In genomic region chr3:60142009-60142408, GRCh38 we compare ENCODE assay signal across 23 cellular contexts.
"Had no signal": no experiment of that assay in that cellular context is flagged by ENCODE, and none has a peak within 500 bp of the region (broad histone marks: within the 10 kb centered on the region; RNA-seq: fewer than 3 reads in every experiment).

No MANE protein-coding gene starts in this region.

- H3K36me3 Mint-ChIP-seq: activated naive CD8-positive, alpha-beta T cell treated with anti-CD3 and anti-CD28 coated beads for 36 hours; natural killer cell treated with Interleukin-12 subunit alpha and Interleukin-12 subunit beta and Interleukin-15 and Interleukin-18, amount 100 ng/mL, for 72 hours; type B pancreatic cell had no signal

- H3K36me3 ChIP-seq: gastroesophageal sphincter, heart left ventricle, spleen, thoracic aorta had no signal

- H3K4me3 Mint-ChIP-seq: activated naive CD8-positive, alpha-beta T cell treated with anti-CD3 and anti-CD28 coated beads for 36 hours; activated T-cell treated with anti-CD3 and anti-CD28 coated beads, Interleukin-2, amount 50 U/mL, for 4 hours; natural killer cell treated with Interleukin-12 subunit alpha and Interleukin-12 subunit beta and Interleukin-15 and Interleukin-18, amount 100 ng/mL, for 72 hours; T-helper 1 cell treated with Interleukin-12 subunit alpha and Interleukin-12 subunit beta and Interleukin-4 antibody, amounts not matched to agents 30 μg/mL and 1 μg/mL, for 36 hours; type B pancreatic cell had no signal

- H3K27ac Mint-ChIP-seq: activated naive CD8-positive, alpha-beta T cell treated with anti-CD3 and anti-CD28 coated beads for 36 hours; natural killer cell treated with Interleukin-12 subunit alpha and Interleukin-12 subunit beta and Interleukin-15 and Interleukin-18, amount 100 ng/mL, for 72 hours; progenitor cell of endocrine pancreas; T-helper 1 cell treated with Interleukin-12 subunit alpha and Interleukin-12 subunit beta and Interleukin-4 antibody, amounts not matched to agents 30 μg/mL and 1 μg/mL, for 36 hours; type B pancreatic cell had no signal

- ATAC-seq: activated T-cell treated with anti-CD3 and anti-CD28 coated beads, Interleukin-2, amount 50 U/mL, for 4 hours; gastroesophageal sphincter; left colon; natural killer cell treated with Interleukin-12 subunit alpha and Interleukin-12 subunit beta and Interleukin-15 and Interleukin-18, amount 100 ng/mL, for 72 hours had no signal

- H3K27ac ChIP-seq: gastroesophageal sphincter, heart left ventricle, spleen, thoracic aorta had no signal

- H3K4me1 ChIP-seq: gastroesophageal sphincter, spleen had no signal

- H3K9me3 Mint-ChIP-seq: activated naive CD8-positive, alpha-beta T cell treated with anti-CD3 and anti-CD28 coated beads for 36 hours; activated T-cell treated with anti-CD3 and anti-CD28 coated beads, Interleukin-2, amount 50 U/mL, for 4 hours; natural killer cell treated with Interleukin-12 subunit alpha and Interleukin-12 subunit beta and Interleukin-15 and Interleukin-18, amount 100 ng/mL, for 72 hours; T-helper 1 cell treated with Interleukin-12 subunit alpha and Interleukin-12 subunit beta and Interleukin-4 antibody, amounts not matched to agents 30 μg/mL and 1 μg/mL, for 36 hours; type B pancreatic cell had no signal

- H3K27me3 Mint-ChIP-seq: activated naive CD8-positive, alpha-beta T cell treated with anti-CD3 and anti-CD28 coated beads for 36 hours; natural killer cell treated with Interleukin-12 subunit alpha and Interleukin-12 subunit beta and Interleukin-15 and Interleukin-18, amount 100 ng/mL, for 72 hours; progenitor cell of endocrine pancreas; type B pancreatic cell had no signal

- H3K27me3 ChIP-seq: gastroesophageal sphincter, heart left ventricle, spleen had no signal

- H3K4me3 ChIP-seq: gastroesophageal sphincter, heart left ventricle, spleen, thoracic aorta had no signal

- DNase-seq: activated CD4-positive, alpha-beta T cell treated with anti-CD3 and anti-CD28 coated beads for 4 hours; activated CD4-positive, alpha-beta T cell treated with anti-CD3 and anti-CD28 coated beads, Interleukin-2, amount 50 U/mL, for 48 hours; activated CD4-positive, CD25-positive, alpha-beta regulatory T cell; activated CD8-positive, alpha-beta memory T cell treated with anti-CD3 and anti-CD28 coated beads, Interleukin-2, amount 50 U/mL, for 48 hours; activated naive CD4-positive, alpha-beta T cell treated with Interleukin-2 at 50 U/mL for 16 hours; activated naive CD8-positive, alpha-beta T cell treated with anti-CD3 and anti-CD28 coated beads for 36 hours; activated T-cell treated with anti-CD3 and anti-CD28 coated beads, Interleukin-2, amount 50 U/mL, for 4 hours; effector CD4-positive, alpha-beta T cell; heart left ventricle; islet precursor cell; left colon; midbrain; retina; spleen; stimulated activated CD4-positive, alpha-beta T cell treated with anti-CD3 and anti-CD28 coated beads, Interleukin-4, amount 100 ng/mL, for 1 hour; stimulated activated naive CD4-positive, alpha-beta T cell; T1000 had no signal

- H3K9me3 ChIP-seq: gastroesophageal sphincter, heart left ventricle, spleen, thoracic aorta had no signal
